In the genomic region with DNA sequence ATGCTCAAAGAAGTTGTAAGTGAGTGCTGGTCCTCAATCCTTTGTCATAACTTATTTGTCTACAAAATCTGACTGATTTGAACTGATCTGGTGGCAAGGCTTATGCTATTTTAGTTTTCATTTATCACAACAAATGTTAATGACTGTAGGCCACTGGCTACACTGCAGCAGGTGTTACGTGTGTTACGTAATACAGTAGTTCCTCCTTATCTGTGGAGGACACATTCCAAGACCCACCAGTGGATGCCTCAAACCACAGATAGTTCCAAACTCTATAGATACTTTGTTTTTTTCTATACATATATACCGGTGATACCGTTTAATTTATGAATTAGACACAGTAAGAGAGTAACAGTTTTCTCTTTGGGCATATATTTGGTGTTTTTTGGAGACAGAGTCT, we compare ENCODE assay signal across 1 cellular context.
TF ChIP-seq lines count a peak whose summit lies in the region.

No MANE protein-coding gene starts in this region.

TF ChIP-seq in K562, 482 proteins besides CTCF, POLR2A, EP300 and RAD21 (continued from another document):
- TF ChIP-seq ZNF197 (CRISPR knock-in tag; IDR thresholded peaks at IDR 0.05; ENCODE audit: low read depth) (0 out of 2 replicates have a peak, but pooled peaks have one; percentile 16), ZNF146 (CRISPR knock-in tag; IDR thresholded peaks at IDR 0.05; ENCODE audit: unreplicated experiment) (no peak), ZKSCAN3 (CRISPR knock-in tag; IDR thresholded peaks at IDR 0.05) (no peak), CBFA2T2 (conservative IDR thresholded peaks at IDR 0.05) (peak; percentile 61; the same call in 1 of the 2 replicates), RCOR1 (IDR thresholded peaks at IDR 0.05; ENCODE audit: borderline replicate concordance in 1 of 2, low read depth in 2 of 2, low read length in 2 of 2) (peak in 1 of 2 experiments; percentile 83; a peak in 2 of 4 replicates), ZNF436 (CRISPR knock-in tag; IDR thresholded peaks at IDR 0.05) (no peak), ETS1 (conservative IDR thresholded peaks at IDR 0.05; ENCODE audit: control insufficient read depth, low read depth, low read length) (no peak), HMG20A (CRISPR knock-in tag; conservative IDR thresholded peaks at IDR 0.05) (no peak), ELF2 (CRISPR knock-in tag; IDR thresholded peaks at IDR 0.05) (no peak), CCAR2 (IDR thresholded peaks at IDR 0.05; ENCODE audit: low read depth, low read length) (no peak), STAT5A (IDR thresholded peaks at IDR 0.05; ENCODE audit: borderline replicate concordance, low read length) (peak; percentile 41; the same call in 1 of the 2 replicates), SOX6 (IDR thresholded peaks at IDR 0.05) (peak; percentile 66), HCFC1 (IDR thresholded peaks at IDR 0.05; ENCODE audit: low read depth, low read length) (no peak), HSF4 (CRISPR knock-in tag; IDR thresholded peaks at IDR 0.05; ENCODE audit: borderline replicate concordance) (no peak), ZNF354B (CRISPR knock-in tag; IDR thresholded peaks at IDR 0.05) (no peak), MLLT1 (IDR thresholded peaks at IDR 0.05) (no peak), FOXJ2 (tag; IDR thresholded peaks at IDR 0.05) (no peak), TBP (optimal IDR thresholded peaks at IDR 0.05; ENCODE audit: low read depth, low read length) (no peak), NFIC (IDR thresholded peaks at IDR 0.05) (no peak), TCF3 (CRISPR knock-in tag; IDR thresholded peaks at IDR 0.05) (peak; percentile 83), NFE2 (IDR thresholded peaks at IDR 0.05; ENCODE audit: low read depth) (no peak), SMARCE1 (IDR thresholded peaks at IDR 0.05) (peak; percentile 29; the same call in 1 of the 2 replicates), ZBTB7A (IDR thresholded peaks at IDR 0.05; ENCODE audit: borderline replicate concordance, control insufficient read depth, low read depth, low read length) (no peak)
- TF ChIP-seq, protein P1, sequence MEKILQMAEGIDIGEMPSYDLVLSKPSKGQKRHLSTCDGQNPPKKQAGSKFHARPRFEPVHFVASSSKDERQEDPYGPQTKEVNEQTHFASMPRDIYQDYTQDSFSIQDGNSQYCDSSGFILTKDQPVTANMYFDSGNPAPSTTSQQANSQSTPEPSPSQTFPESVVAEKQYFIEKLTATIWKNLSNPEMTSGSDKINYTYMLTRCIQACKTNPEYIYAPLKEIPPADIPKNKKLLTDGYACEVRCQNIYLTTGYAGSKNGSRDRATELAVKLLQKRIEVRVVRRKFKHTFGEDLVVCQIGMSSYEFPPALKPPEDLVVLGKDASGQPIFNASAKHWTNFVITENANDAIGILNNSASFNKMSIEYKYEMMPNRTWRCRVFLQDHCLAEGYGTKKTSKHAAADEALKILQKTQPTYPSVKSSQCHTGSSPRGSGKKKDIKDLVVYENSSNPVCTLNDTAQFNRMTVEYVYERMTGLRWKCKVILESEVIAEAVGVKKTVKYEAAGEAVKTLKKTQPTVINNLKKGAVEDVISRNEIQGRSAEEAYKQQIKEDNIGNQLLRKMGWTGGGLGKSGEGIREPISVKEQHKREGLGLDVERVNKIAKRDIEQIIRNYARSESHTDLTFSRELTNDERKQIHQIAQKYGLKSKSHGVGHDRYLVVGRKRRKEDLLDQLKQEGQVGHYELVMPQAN (IDR thresholded peaks at IDR 0.05; ENCODE audit: borderline replicate concordance): no peak
- TF ChIP-seq, protein P2, sequence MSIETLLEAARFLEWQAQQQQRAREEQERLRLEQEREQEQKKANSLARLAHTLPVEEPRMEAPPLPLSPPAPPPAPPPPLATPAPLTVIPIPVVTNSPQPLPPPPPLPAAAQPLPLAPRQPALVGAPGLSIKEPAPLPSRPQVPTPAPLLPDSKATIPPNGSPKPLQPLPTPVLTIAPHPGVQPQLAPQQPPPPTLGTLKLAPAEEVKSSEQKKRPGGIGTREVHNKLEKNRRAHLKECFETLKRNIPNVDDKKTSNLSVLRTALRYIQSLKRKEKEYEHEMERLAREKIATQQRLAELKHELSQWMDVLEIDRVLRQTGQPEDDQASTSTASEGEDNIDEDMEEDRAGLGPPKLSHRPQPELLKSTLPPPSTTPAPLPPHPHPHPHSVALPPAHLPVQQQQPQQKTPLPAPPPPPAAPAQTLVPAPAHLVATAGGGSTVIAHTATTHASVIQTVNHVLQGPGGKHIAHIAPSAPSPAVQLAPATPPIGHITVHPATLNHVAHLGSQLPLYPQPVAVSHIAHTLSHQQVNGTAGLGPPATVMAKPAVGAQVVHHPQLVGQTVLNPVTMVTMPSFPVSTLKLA (conservative IDR thresholded peaks at IDR 0.05): no peak
